8 cellular contexts compared by ENCODE assay signal in genomic region chr7:73718438-73718881, GRCh38. TPM values are rescaled to one million over a fixed set of nuclear protein-coding genes. Genes with fewer than 3 reads are reported as not detected.
DNase-seq lines count a peak whose midpoint lies in the region; ATAC-seq and TF ChIP-seq lines count a peak whose summit lies in the region.

No MANE protein-coding gene starts in this region.

- H3K4me3 ChIP-seq in left ventricle myocardium inferior (peak overlapping the region; percentile 88), lower lobe of right lung (peak overlapping the region; percentile 86), urinary bladder (ENCODE audit: low read depth, low read length) (peak overlapping the region; percentile 86)

- peaks cover 28% of the 10 kb centered on the region for H3K4me1 Mint-ChIP-seq in activated naive CD8-positive, alpha-beta T cell treated with anti-CD3 and anti-CD28 coated beads, Interleukin-2, amount 10 ng/mL, durations not matched to agents 7 days and 5 days

- intact Hi-C loops in left ventricle myocardium inferior (cut with micrococcal nuclease) (no loop called here), cardiac septum (cut with DNase I) (loop anchor here (5.0 kb wide), 1 partner anchor 51 kb away; the partner anchor contains the start of gene VPS37D), lower lobe of right lung (cut with DNase I) (no loop called here)

- H3K36me3 ChIP-seq in left ventricle myocardium inferior = no peaks in the 10 kb centered on the region
- no peaks in the 10 kb centered on the region for H3K36me3 ChIP-seq in lower lobe of right lung
- no peaks in the 10 kb centered on the region for H3K36me3 ChIP-seq in urinary bladder (ENCODE audit: insufficient read depth)

- H3K4me1 ChIP-seq in left ventricle myocardium inferior (peaks cover 48% of the 10 kb centered on the region), lower lobe of right lung (peaks cover 23% of the 10 kb centered on the region), urinary bladder (ENCODE audit: insufficient read depth) (no peaks in the 10 kb centered on the region)

- no peaks in the 10 kb centered on the region for H3K9me3 ChIP-seq in left ventricle myocardium inferior (replicated peaks)
- no peaks in the 10 kb centered on the region for H3K9me3 ChIP-seq in lower lobe of right lung

- no peaks in the 10 kb centered on the region for H3K36me3 Mint-ChIP-seq in activated naive CD8-positive, alpha-beta T cell treated with anti-CD3 and anti-CD28 coated beads, Interleukin-2, amount 10 ng/mL, durations not matched to agents 7 days and 5 days

- TF ChIP-seq CTCF in left ventricle myocardium inferior (IDR thresholded peaks at IDR 0.05; ENCODE audit: borderline replicate concordance) = no peak
- no peak for TF ChIP-seq CTCF in lower lobe of right lung (IDR thresholded peaks at IDR 0.05)

- peak overlapping the region; percentile 21 for H3K27ac Mint-ChIP-seq in activated naive CD8-positive, alpha-beta T cell treated with anti-CD3 and anti-CD28 coated beads, Interleukin-2, amount 10 ng/mL, durations not matched to agents 7 days and 5 days

- peak; percentile 2 for ATAC-seq in activated naive CD8-positive, alpha-beta T cell treated with anti-CD3 and anti-CD28 coated beads, Interleukin-2, amount 10 ng/mL, durations not matched to agents 7 days and 5 days (ENCODE audit: low read depth)
- ATAC-seq in lower lobe of right lung (no peak), GM21529 (IDR thresholded peaks at IDR 0.05; ENCODE audit: unreplicated experiment) (no peak)

- DNase-seq in left ventricle myocardium inferior (no peak), cardiac septum (ENCODE audit: low spot score) (no peak), lower lobe of right lung (no peak), SIG-M5 (lab: John Stamatoyannopoulos, UW) (no peak), NCI-H2171 treated with DMSO at 0.1 percent for 48 hours (lab: John Stamatoyannopoulos, UW) (no peak)
- no peak for DNase-seq in activated naive CD8-positive, alpha-beta T cell treated with anti-CD3 and anti-CD28 coated beads, Interleukin-2, amount 10 ng/mL, durations not matched to agents 7 days and 5 days

- WGBS in urinary bladder = 41% methylated on average over 9 of the region's 9 CpGs

- H3K27ac ChIP-seq in left ventricle myocardium inferior (replicated peaks) (no peak overlapping the region), lower lobe of right lung (no peak overlapping the region), urinary bladder (ENCODE audit: low read depth) (no peak overlapping the region)

- H3K27me3 ChIP-seq in left ventricle myocardium inferior (ENCODE audit: low read depth) = peaks cover 16% of the 10 kb centered on the region
- H3K27me3 ChIP-seq in lower lobe of right lung (ENCODE audit: low read depth) = no peaks in the 10 kb centered on the region

- POLR2A ChIA-PET in activated naive CD8-positive, alpha-beta T cell treated with anti-CD3 and anti-CD28 coated beads, Interleukin-2, amount 10 ng/mL, durations not matched to agents 7 days and 5 days (lab: Charles Lee) = interaction anchor here (0.9 to 1.5 kb wide), 4 partner anchors 12 to 35 kb away, joined by 4 to 7 read pairs (median 6); partner anchors contain the start of genes ABHD11, BUD23 and DNAJC30

- H3K9me3 Mint-ChIP-seq in activated naive CD8-positive, alpha-beta T cell treated with anti-CD3 and anti-CD28 coated beads, Interleukin-2, amount 10 ng/mL, durations not matched to agents 7 days and 5 days = no peaks in the 10 kb centered on the region

- H3K27me3 Mint-ChIP-seq in activated naive CD8-positive, alpha-beta T cell treated with anti-CD3 and anti-CD28 coated beads, Interleukin-2, amount 10 ng/mL, durations not matched to agents 7 days and 5 days = peaks cover 32% of the 10 kb centered on the region

- H3K4me3 Mint-ChIP-seq in activated naive CD8-positive, alpha-beta T cell treated with anti-CD3 and anti-CD28 coated beads, Interleukin-2, amount 10 ng/mL, durations not matched to agents 7 days and 5 days = peak overlapping the region; percentile 86

RNA-seq across cellular contexts. Expression of gene STX1A, which starts 1.0 kb away (rescaled TPM):
- 2.9 TPM for total RNA-seq in left ventricle myocardium inferior
- total RNA-seq in cardiac septum = 3.3 TPM
- total RNA-seq in activated naive CD8-positive, alpha-beta T cell treated with anti-CD3 and anti-CD28 coated beads, Interleukin-2, amount 10 ng/mL, durations not matched to agents 7 days and 5 days = 1 to 10 TPM; 8.0 to 9.9 TPM
- 6.6 TPM for total RNA-seq in lower lobe of right lung
- total RNA-seq in urinary bladder = 9.0 TPM
- polyA plus RNA-seq in urinary bladder = 9.8 TPM

RNA-seq across cellular contexts. Expression of gene ABHD11, which starts 20.1 kb away (rescaled TPM):
- total RNA-seq in left ventricle myocardium inferior (25.2 TPM), cardiac septum (31.6 TPM), lower lobe of right lung (21.1 TPM), urinary bladder (5.8 TPM)
- 10 to 100 TPM; 23.4 to 24.7 TPM for total RNA-seq in activated naive CD8-positive, alpha-beta T cell treated with anti-CD3 and anti-CD28 coated beads, Interleukin-2, amount 10 ng/mL, durations not matched to agents 7 days and 5 days
- polyA plus RNA-seq in urinary bladder = 22.6 TPM

RNA-seq across cellular contexts. Expression of gene BUD23, which starts 35.1 kb away (rescaled TPM):
- total RNA-seq in left ventricle myocardium inferior (65.0 TPM), cardiac septum (59.1 TPM), lower lobe of right lung (42.4 TPM), urinary bladder (22.9 TPM)
- total RNA-seq in activated naive CD8-positive, alpha-beta T cell treated with anti-CD3 and anti-CD28 coated beads, Interleukin-2, amount 10 ng/mL, durations not matched to agents 7 days and 5 days = 10 to 100 TPM; 58.7 to 64.1 TPM
- polyA plus RNA-seq in urinary bladder = 69.4 TPM

RNA-seq across cellular contexts. Expression of gene DNAJC30, which starts 35.2 kb away (rescaled TPM):
- 14.0 TPM for total RNA-seq in left ventricle myocardium inferior
- total RNA-seq in cardiac septum = 16.4 TPM
- total RNA-seq in activated naive CD8-positive, alpha-beta T cell treated with anti-CD3 and anti-CD28 coated beads, Interleukin-2, amount 10 ng/mL, durations not matched to agents 7 days and 5 days = 10 to 100 TPM; 10.0 to 10.7 TPM
- 10.5 TPM for total RNA-seq in lower lobe of right lung
- total RNA-seq in urinary bladder = 2.6 TPM
- 11.4 TPM for polyA plus RNA-seq in urinary bladder

RNA-seq across cellular contexts. Expression of gene VPS37D, which starts 50.8 kb away (rescaled TPM):
- 3.1 TPM for total RNA-seq in left ventricle myocardium inferior
- 2.4 TPM for total RNA-seq in cardiac septum
- total RNA-seq in activated naive CD8-positive, alpha-beta T cell treated with anti-CD3 and anti-CD28 coated beads, Interleukin-2, amount 10 ng/mL, durations not matched to agents 7 days and 5 days = under 1 TPM; 0.45 to 0.86 TPM
- total RNA-seq in lower lobe of right lung = 1.3 TPM
- 3.2 TPM for total RNA-seq in urinary bladder
- 4.7 TPM for polyA plus RNA-seq in urinary bladder
